16 cellular contexts compared by ENCODE assay signal in genomic region chr21:26969971-26970725, GRCh38. TPM values are rescaled to one million over a fixed set of nuclear protein-coding genes. Genes with fewer than 3 reads are reported as not detected.
DNase-seq lines count a peak whose midpoint lies in the region; TF ChIP-seq lines count a peak whose summit lies in the region.
"Had no signal": no experiment of that assay in that cellular context is flagged by ENCODE, and none has a peak within 500 bp of the region (broad histone marks: within the 10 kb centered on the region; RNA-seq: fewer than 3 reads in every experiment).

No MANE protein-coding gene starts in this region.

- no peak for TF ChIP-seq CTCF in KMS-11 (conservative IDR thresholded peaks at IDR 0.05; ENCODE audit: low read depth, low read length)
- no peak for TF ChIP-seq CTCF in fibroblast of mammary gland (conservative IDR thresholded peaks at IDR 0.05; ENCODE audit: control insufficient read depth, insufficient read depth, low read depth, low read length)
- no peak for TF ChIP-seq CTCF in uterus (IDR thresholded peaks at IDR 0.05)

- TF ChIP-seq POLR2A in uterus (IDR thresholded peaks at IDR 0.05), result no peak

- H3K4me3 ChIP-seq in KMS-11 (IDR thresholded peaks at IDR 0.05; ENCODE audit: insufficient read depth, low read depth, low read length), result no peak overlapping the region
- H3K4me3 ChIP-seq in fibroblast of mammary gland (ENCODE audit: control insufficient read depth, low read depth, low read length), result no peak overlapping the region
- no peak overlapping the region for H3K4me3 ChIP-seq in uterus
- H3K4me3 ChIP-seq: A549 had no signal

- no peak overlapping the region for H3K4me2 ChIP-seq in KMS-11
- H3K4me2 ChIP-seq: A549 had no signal

- no peaks in the 10 kb centered on the region for H4K20me1 ChIP-seq in KMS-11 (ENCODE audit: insufficient read depth)

- no peaks in the 10 kb centered on the region for H3K4me1 ChIP-seq in KMS-11 (ENCODE audit: low read depth, poor library complexity, severe bottlenecking)
- peaks cover 0 to 9% of the 10 kb centered on the region in 2 donors for H3K4me1 ChIP-seq in uterus
- H3K4me1 ChIP-seq: A549, Caco-2 had no signal

- H3K79me2 ChIP-seq in KMS-11 (ENCODE audit: insufficient read depth, low read depth), result no peaks in the 10 kb centered on the region

- H3K9me3 ChIP-seq in uterus, result no peaks in the 10 kb centered on the region
- H3K9me3 ChIP-seq: A549, Caco-2 had no signal

- H2AFZ ChIP-seq in KMS-11 (ENCODE audit: low read depth), result peak overlapping the region; percentile 16; the same call in 1 of the 2 replicates

- H3K27me3 ChIP-seq in KMS-11 (ENCODE audit: insufficient read depth, low read depth), result no peaks in the 10 kb centered on the region
- H3K27me3 ChIP-seq in uterus, result no peaks in the 10 kb centered on the region

- intact Hi-C loops in uterus (cut with DNase I; ENCODE audit: low total_unique reads), result no loop called here

- DNase-seq in EH (ENCODE audit: low read depth) (peak; percentile 37), fibroblast of mammary gland (ENCODE audit: low read depth) (peak; percentile 20), uterus (no peak), NCI-H2227 treated with DMSO at 0.1 percent for 48 hours (lab: John Stamatoyannopoulos, UW) (no peak), activated gamma-delta T cell treated with Interleukin-2 at 50 U/mL for 16 hours (no peak), NCI-H146 treated with DMSO at 0.1 percent for 48 hours (lab: John Stamatoyannopoulos, UW; ENCODE audit: unreplicated experiment) (no peak)
- DNase-seq: AML-193; Caco-2; CD4-positive, alpha-beta T cell; GF-D8; H9 had no signal

- no peaks in the 10 kb centered on the region for H3K36me3 ChIP-seq in KMS-11 (ENCODE audit: insufficient read depth)
- H3K36me3 ChIP-seq in uterus, result no peaks in the 10 kb centered on the region

- H3K27ac ChIP-seq in KMS-11 (no peak overlapping the region), uterus (peak overlapping the region; percentile 8 to 94)
- H3K27ac ChIP-seq: 22Rv1, A549, C4-2B had no signal

- no peak overlapping the region for H3K9ac ChIP-seq in KMS-11

RNA-seq across cellular contexts. Expression of gene ADAMTS5, which starts 3.3 kb away (rescaled TPM):
- 10 to 100 TPM; 24.8 to 99.7 (median 48.4) TPM for total RNA-seq in uterus
- total RNA-seq: Caco-2; CD4-positive, alpha-beta T cell; HT-29 had no signal

Comparison
In these comparisons a context has a peak if more than half of its experiments do, and no peak if none do; other contexts are left out.
1. DNase-seq: peak in EH (single experiment) and fibroblast of mammary gland (single experiment); none in uterus (0 of 2), NCI-H2227 treated with DMSO at 0.1 percent for 48 hours (single experiment), activated gamma-delta T cell treated with Interleukin-2 at 50 U/mL for 16 hours (single experiment) and NCI-H146 treated with DMSO at 0.1 percent for 48 hours (single experiment).